ENCODE assay signal across 3 cellular contexts in the genomic region with DNA sequence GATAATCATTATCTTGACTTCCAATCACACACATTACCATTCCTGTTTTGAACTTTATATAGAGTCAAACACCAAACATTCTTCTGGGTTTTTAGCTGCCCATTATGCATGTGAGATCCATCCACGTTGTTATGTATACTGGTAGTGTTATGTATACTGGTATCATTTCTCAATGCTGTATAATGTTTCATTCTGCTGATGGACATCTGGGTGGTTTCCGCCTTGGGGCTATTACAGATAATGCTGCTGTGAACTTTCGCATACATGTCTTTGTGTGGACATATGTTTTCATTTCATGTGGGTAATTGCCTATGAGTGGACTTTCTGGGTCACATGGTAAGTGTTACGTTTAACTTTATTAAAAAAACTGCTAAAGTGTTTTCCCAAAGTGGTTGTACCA.
"Had no signal": no experiment of that assay in that cellular context is flagged by ENCODE, and none has a peak within 500 bp of the region (broad histone marks: within the 10 kb centered on the region; RNA-seq: fewer than 3 reads in every experiment).

No MANE protein-coding gene starts in this region.

- H3K4me3 ChIP-seq: GM12878 had no signal

- DNase-seq: GDM1, GF-D8 had no signal
